In the genomic region with DNA sequence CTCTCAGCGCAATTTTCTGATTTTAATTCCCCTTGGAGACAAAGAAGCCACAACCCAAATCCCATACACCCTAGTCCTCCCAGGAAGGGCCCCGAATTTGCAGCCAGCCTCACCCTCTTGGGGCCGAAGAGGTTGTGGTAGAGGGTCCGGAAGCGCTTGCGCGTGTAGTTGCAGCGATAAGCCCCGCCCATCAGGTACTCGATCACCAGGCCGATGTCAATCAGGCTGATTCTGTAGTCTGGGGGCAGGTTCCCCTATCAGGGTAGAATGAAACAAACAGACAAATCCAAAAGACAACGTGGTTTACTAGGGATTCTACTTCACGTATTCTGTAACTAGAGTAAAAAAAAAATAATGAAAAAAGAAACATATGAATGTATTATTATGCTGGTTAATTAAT, we compare ENCODE assay signal across 22 cellular contexts.
"Had no signal": no experiment of that assay in that cellular context is flagged by ENCODE, and none has a peak within 500 bp of the region (broad histone marks: within the 10 kb centered on the region; RNA-seq: fewer than 3 reads in every experiment).

No MANE protein-coding gene starts in this region.

- H3K36me3 ChIP-seq: esophagus squamous epithelium, gastrocnemius medialis, heart left ventricle, sigmoid colon, thyroid gland, upper lobe of right lung had no signal

- H3K27me3 ChIP-seq: esophagus squamous epithelium, gastrocnemius medialis, heart left ventricle, sigmoid colon, thyroid gland, upper lobe of right lung had no signal

- H3K4me1 Mint-ChIP-seq: activated B cell treated with CpG ODN at 0.5 μM for 24 hours, memory B cell had no signal

- H3K27ac Mint-ChIP-seq: activated B cell treated with CpG ODN at 0.5 μM for 24 hours; activated CD4-positive, alpha-beta memory T cell treated with anti-CD3 and anti-CD28 coated beads, Interleukin-2, amount 10 ng/mL, durations not matched to agents 7 days and 5 days; activated naive CD8-positive, alpha-beta T cell treated with anti-CD3 and anti-CD28 coated beads, Interleukin-2, amount 10 ng/mL, durations not matched to agents 7 days and 5 days; memory B cell; natural killer cell treated with Interleukin-12 subunit alpha and Interleukin-12 subunit beta and Interleukin-15 and Interleukin-18, amount 100 ng/mL, for 72 hours; progenitor cell of endocrine pancreas had no signal

- H3K9me3 Mint-ChIP-seq: activated B cell treated with CpG ODN at 0.5 μM for 24 hours; activated CD4-positive, alpha-beta memory T cell treated with anti-CD3 and anti-CD28 coated beads, Interleukin-2, amount 10 ng/mL, durations not matched to agents 7 days and 5 days; activated naive CD8-positive, alpha-beta T cell treated with anti-CD3 and anti-CD28 coated beads, Interleukin-2, amount 10 ng/mL, durations not matched to agents 7 days and 5 days; memory B cell; natural killer cell treated with Interleukin-12 subunit alpha and Interleukin-12 subunit beta and Interleukin-15 and Interleukin-18, amount 100 ng/mL, for 72 hours had no signal

- H3K36me3 Mint-ChIP-seq: activated naive CD8-positive, alpha-beta T cell treated with anti-CD3 and anti-CD28 coated beads, Interleukin-2, amount 10 ng/mL, durations not matched to agents 7 days and 5 days; memory B cell; natural killer cell treated with Interleukin-12 subunit alpha and Interleukin-12 subunit beta and Interleukin-15 and Interleukin-18, amount 100 ng/mL, for 72 hours had no signal

- H3K27ac ChIP-seq: coronary artery, esophagus squamous epithelium, gastrocnemius medialis, heart left ventricle, sigmoid colon, thyroid gland, upper lobe of right lung had no signal

- H3K27me3 Mint-ChIP-seq: natural killer cell treated with Interleukin-12 subunit alpha and Interleukin-12 subunit beta and Interleukin-15 and Interleukin-18, amount 100 ng/mL, for 72 hours; progenitor cell of endocrine pancreas had no signal

- H3K4me1 ChIP-seq: esophagus squamous epithelium, gastrocnemius medialis, heart left ventricle, sigmoid colon, thyroid gland, upper lobe of right lung had no signal

- DNase-seq: activated B cell treated with CpG ODN at 0.5 μM for 24 hours; activated CD4-positive, alpha-beta memory T cell treated with anti-CD3 and anti-CD28 coated beads, Interleukin-2, amount 10 ng/mL, durations not matched to agents 7 days and 5 days; activated CD4-positive, alpha-beta T cell treated with anti-CD3 and anti-CD28 coated beads for 48 hours; activated naive CD8-positive, alpha-beta T cell treated with anti-CD3 and anti-CD28 coated beads, Interleukin-2, amount 10 ng/mL, durations not matched to agents 7 days and 5 days; activated T-cell treated with anti-CD3 and anti-CD28 coated beads, Interleukin-2, amount 50 U/mL, for 1 hour; amygdala; esophagus squamous epithelium; gastrocnemius medialis; heart left ventricle; left colon; retina; sigmoid colon; stimulated activated CD4-positive, alpha-beta T cell treated with anti-CD3 and anti-CD28 coated beads, Interleukin-2, amount 100 ng/mL, for 48 hours; stimulated activated naive CD4-positive, alpha-beta T cell; T-helper 1 cell; thyroid gland; upper lobe of right lung had no signal

- H3K4me3 ChIP-seq: coronary artery, esophagus squamous epithelium, gastrocnemius medialis, heart left ventricle, sigmoid colon, smooth muscle cell, thyroid gland, upper lobe of right lung had no signal

- ATAC-seq: gastrocnemius medialis; heart left ventricle; left colon; natural killer cell treated with Interleukin-12 subunit alpha and Interleukin-12 subunit beta and Interleukin-15 and Interleukin-18, amount 100 ng/mL, for 72 hours; upper lobe of right lung had no signal

- H3K9me3 ChIP-seq: esophagus squamous epithelium, gastrocnemius medialis, heart left ventricle, sigmoid colon, thyroid gland, upper lobe of right lung had no signal

- H3K4me3 Mint-ChIP-seq: activated B cell treated with CpG ODN at 0.5 μM for 24 hours; activated CD4-positive, alpha-beta memory T cell treated with anti-CD3 and anti-CD28 coated beads, Interleukin-2, amount 10 ng/mL, durations not matched to agents 7 days and 5 days; activated naive CD8-positive, alpha-beta T cell treated with anti-CD3 and anti-CD28 coated beads, Interleukin-2, amount 10 ng/mL, durations not matched to agents 7 days and 5 days; memory B cell; natural killer cell treated with Interleukin-12 subunit alpha and Interleukin-12 subunit beta and Interleukin-15 and Interleukin-18, amount 100 ng/mL, for 72 hours had no signal
